Comparison of ENCODE assay signal across 8 cellular contexts in the genomic region with DNA sequence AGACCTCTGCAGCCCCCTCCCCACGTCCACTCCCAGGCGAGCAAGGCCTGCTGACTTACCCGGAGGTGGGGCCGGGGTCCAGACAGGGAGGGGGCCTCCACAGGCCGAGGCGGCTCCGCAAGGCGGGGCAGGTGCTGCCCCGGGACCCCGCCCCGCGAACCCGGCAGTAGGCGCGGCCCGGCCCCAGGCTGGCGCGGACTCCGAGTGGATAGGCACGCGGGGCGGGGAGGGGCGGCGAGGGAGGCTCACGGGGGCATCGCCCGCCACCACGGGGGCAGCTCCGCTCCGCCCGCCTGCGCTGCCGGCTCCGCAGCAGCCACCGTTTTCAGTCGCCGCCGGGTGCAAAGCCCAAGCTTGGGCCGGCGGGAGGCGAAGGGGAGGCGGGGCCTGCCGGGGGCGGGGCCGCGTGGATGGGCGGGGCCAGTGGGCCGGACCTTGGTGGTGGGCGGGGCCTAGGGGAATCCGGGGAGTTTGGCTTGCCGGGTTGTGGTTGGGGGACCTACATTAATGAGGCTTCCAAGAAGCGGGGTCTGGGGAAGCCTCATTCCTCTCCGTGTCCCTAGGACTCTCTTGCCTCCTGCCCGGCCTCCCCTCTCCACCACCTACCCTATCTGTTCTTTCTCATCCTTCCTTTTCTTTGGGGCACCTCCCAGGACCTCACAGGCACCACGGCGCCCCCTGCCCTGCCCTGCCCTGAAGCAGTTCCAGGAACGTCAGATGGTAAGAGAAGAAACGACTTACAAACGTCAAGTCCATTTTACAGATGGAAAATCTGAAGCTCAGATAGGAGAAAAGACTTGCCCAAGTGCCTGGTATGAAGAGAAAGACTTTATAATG. TPM values are rescaled to one million over a fixed set of nuclear protein-coding genes. Genes with fewer than 3 reads are reported as not detected.
DNase-seq lines count a peak whose midpoint lies in the region; ATAC-seq, FAIRE-seq and TF ChIP-seq lines count a peak whose summit lies in the region.

A gene (minus strand): TSS at position 348 of the 837 bp plus-strand sequence. CDS start 23,757 bp downstream, outside the sequence.

- CTCF ChIA-PET in H1 (lab: Charles Lee; ENCODE audit: partially characterized antibody) = interaction anchor here (1.3 to 37.5 kb wide), 4 partner anchors 9 to 35 kb away, joined by 4 to 684 read pairs (median 104); no protein-coding TSS in a partner anchor

- no peak within 1 kb of the TSS for H4K5ac ChIP-seq in H1 (ENCODE audit: insufficient read length, low read depth, low read length)

- peaks cover 10% of the 10 kb centered on the region; the same call in 1 of the 2 replicates for H3K23me2 ChIP-seq in H1 (ENCODE audit: low read depth, low read length)

- FAIRE-seq in H1 (lab: Jason Lieb, UNC) = no peak

- H3K27me3 ChIP-seq in H1 (replicated peaks in 1 of 4; ENCODE audit: control insufficient read depth in 3 of 4, extremely low read depth in 1 of 4, insufficient read depth in 3 of 4, low read length in 3 of 4) = no peaks in the 10 kb centered on the region; a peak in 1 of 7 replicates

- H3K18ac ChIP-seq in H1 (ENCODE audit: extremely low read depth, low read length) = peak within 1 kb of the TSS; percentile 78

- H2BK20ac ChIP-seq in H1 (ENCODE audit: low read length) = no peak within 1 kb of the TSS

- peak in 2 of 3 experiments; percentile 41 to 46; a peak in 3 of 4 replicates for TF ChIP-seq CTCF in H1 (IDR thresholded peaks at IDR 0.05; ENCODE audit: control extremely low read depth in 1 of 3, insufficient read depth in 1 of 3, low read depth in 1 of 3, low read length in 3 of 3)

- H2BK120ac ChIP-seq in H1 (replicated peaks; ENCODE audit: low read depth, low read length) = no peak within 1 kb of the TSS

- no peak within 1 kb of the TSS; the same call in none of the 2 replicates for H4K8ac ChIP-seq in H1 (ENCODE audit: extremely low read depth, insufficient read depth, low read length)

- ATAC-seq in GM19043 (IDR thresholded peaks at IDR 0.05; ENCODE audit: low read depth, unreplicated experiment) (peak; percentile 60), HG03432 (IDR thresholded peaks at IDR 0.05; ENCODE audit: unreplicated experiment) (peak; percentile 82)

- H4K91ac ChIP-seq in H1 (replicated peaks; ENCODE audit: insufficient read length, low read length) = no peak within 1 kb of the TSS

- no peak within 1 kb of the TSS; the same call in 1 of the 2 replicates for H2BK5ac ChIP-seq in H1 (ENCODE audit: low read depth, low read length)

- no peak within 1 kb of the TSS for H3K4ac ChIP-seq in H1 (replicated peaks; ENCODE audit: insufficient read length, low read depth, low read length)

- TF ChIP-seq POLR2A in H1 (IDR thresholded peaks at IDR 0.05; ENCODE audit: control extremely low read depth in 1 of 2, low read depth in 2 of 2, low read length in 2 of 2) = 0 out of 3 replicates have a peak, but pooled peaks of 1 of the 2 experiments have one; percentile 21

- DNase-seq in AG20443 (ENCODE audit: low spot score) (peak; percentile 97), NCI-H748 treated with DMSO at 0.1 percent for 48 hours (lab: John Stamatoyannopoulos, UW) (peak; percentile 100), H1 (ENCODE audit: low read depth in 1 of 2, low spot score in 2 of 2) (peak in 1 of 2 experiments; percentile 99), midbrain (lab: John Stamatoyannopoulos, UW) (peak; percentile 68)
- peak; percentile 61 to 65 for DNase-seq in activated CD8-positive, alpha-beta memory T cell treated with anti-CD3 and anti-CD28 coated beads for 4 hours (ENCODE audit: low read depth in 2 of 2)
- peak; percentile 76 to 84 for DNase-seq in stimulated activated CD8-positive, alpha-beta memory T cell treated with anti-CD3 and anti-CD28 coated beads, Interleukin-2, amount 100 ng/mL, for 48 hours (ENCODE audit: low read depth in 2 of 2)

- no peaks in the 10 kb centered on the region; a peak in 1 of 4 replicates for H3K79me2 ChIP-seq in H1 (ENCODE audit: control insufficient read depth in 1 of 2, insufficient read depth in 2 of 2, low read length in 2 of 2)

- H3K4me2 ChIP-seq in H1 (ENCODE audit: insufficient read depth in 1 of 2, low read depth in 2 of 2, low read length in 2 of 2) = peak within 1 kb of the TSS; percentile 72 to 89

- no peak within 1 kb of the TSS for H3K56ac ChIP-seq in H1 (replicated peaks; ENCODE audit: insufficient read length, low read depth, low read length)

- H2AFZ ChIP-seq in H1 (ENCODE audit: low read length) = peak within 1 kb of the TSS; percentile 53

- H3K9ac ChIP-seq in H1 (replicated peaks in 1 of 4; ENCODE audit: extremely low read depth in 1 of 4, low read depth in 3 of 4, low read length in 3 of 4) = peak within 1 kb of the TSS in 3 of 4 experiments; percentile 8 to 61 (median 32); a peak in 2 of 7 replicates

- peak within 1 kb of the TSS; percentile 58 to 87 (median 77) for H3K4me3 ChIP-seq in H1 (ENCODE audit: extremely low read depth in 1 of 4, insufficient read depth in 2 of 4, low read depth in 3 of 4, low read length in 4 of 4)

- no peaks in the 10 kb centered on the region for H3K36me3 ChIP-seq in H1 (ENCODE audit: control insufficient read depth in 2 of 4, insufficient read depth in 4 of 4, low read length in 3 of 4)

- H3K4me1 ChIP-seq in H1 (replicated peaks in 1 of 4; ENCODE audit: control insufficient read depth in 3 of 4, insufficient read depth in 4 of 4, low read length in 3 of 4) = peaks cover 0 to 28% (median 15%) of the 10 kb centered on the region in 4 experiments; a peak in 6 of 7 replicates

- no peaks in the 10 kb centered on the region for H3K9me3 ChIP-seq in H1 (ENCODE audit: insufficient read depth in 2 of 2, low read depth in 1 of 2, low read length in 1 of 2)

- POLR2A ChIA-PET in H1 (lab: Charles Lee; ENCODE audit: partially characterized antibody) = interaction anchor here (0.6 to 6.0 kb wide), 4 partner anchors 12 to 186 kb away, joined by 5 to 63 read pairs (median 27); a partner anchor contains a TSS

- 2% methylated on average over 25 of the region's 59 CpGs; no CpG with 5 or more reads in 1 of the 2 experiments for whole genome bisulfite sequencing in H1 (ENCODE audit: extremely low coverage in 1 of 2, insufficient coverage in 1 of 2, insufficient read length in 1 of 2, insufficient replicate concordance in 2 of 2, low coverage in 1 of 2, low lambda C conversion rate in 2 of 2, missing lambda C conversion rate in 1 of 2), 2 experiments

- H4K20me1 ChIP-seq in H1 (replicated peaks in 1 of 2; ENCODE audit: control insufficient read depth in 1 of 2, insufficient read depth in 2 of 2, low read length in 2 of 2) = peaks cover 0 to 5% of the 10 kb centered on the region in 2 experiments

- no peak for TF ChIP-seq EP300 in H1 (IDR thresholded peaks at IDR 0.05; ENCODE audit: borderline replicate concordance in 1 of 2, low read depth in 2 of 2, low read length in 2 of 2)

- no peak within 1 kb of the TSS for H2AK5ac ChIP-seq in H1 (ENCODE audit: low read depth, low read length)

- peak within 1 kb of the TSS; percentile 12; the same call in 1 of the 2 replicates for H2BK15ac ChIP-seq in H1 (ENCODE audit: low read length)

- TF ChIP-seq RAD21 in H1 (IDR thresholded peaks at IDR 0.05 in 1 of 2, conservative IDR thresholded peaks at IDR 0.05 in 1 of 2; ENCODE audit: low read depth in 2 of 2, low read length in 2 of 2) = no peak

- peak within 1 kb of the TSS; percentile 60; the same call in 1 of the 2 replicates for H2BK12ac ChIP-seq in H1 (ENCODE audit: low read depth, low read length)

- H3K27ac ChIP-seq in H1 (ENCODE audit: low read depth, low read length) = no peak within 1 kb of the TSS

- no peak within 1 kb of the TSS for H3K23ac ChIP-seq in H1 (ENCODE audit: insufficient read length)

- H3K14ac ChIP-seq in H1 (ENCODE audit: insufficient read length) = no peak within 1 kb of the TSS

- H3K79me1 ChIP-seq in H1 (ENCODE audit: low read depth, low read length) = peaks cover 9% of the 10 kb centered on the region; the same call in 1 of the 2 replicates

TF ChIP-seq in H1, 55 proteins besides CTCF, POLR2A, EP300 and RAD21 (continues in another document):
- 0 out of 2 replicates have a peak, but pooled peaks have one; percentile 20 for TF ChIP-seq POLR2AphosphoS5 (IDR thresholded peaks at IDR 0.05; ENCODE audit: low read depth, low read length)
- 0 out of 4 replicates have a peak, but pooled peaks of 1 of the 2 experiments have one; percentile 49 for TF ChIP-seq HDAC2 (IDR thresholded peaks at IDR 0.05; ENCODE audit: borderline replicate concordance in 1 of 2, low read depth in 2 of 2, low read length in 2 of 2)
- TF ChIP-seq RBBP5 (IDR thresholded peaks at IDR 0.05; ENCODE audit: borderline replicate concordance, low read depth, low read length) = peak; percentile 63; the same call in 1 of the 2 replicates
- no peak for TF ChIP-seq GABPA (IDR thresholded peaks at IDR 0.05; ENCODE audit: borderline replicate concordance, insufficient read depth, low read length)
- TF ChIP-seq YY1 (IDR thresholded peaks at IDR 0.05; ENCODE audit: low read depth, low read length) = no peak
- TF ChIP-seq, protein P1, sequence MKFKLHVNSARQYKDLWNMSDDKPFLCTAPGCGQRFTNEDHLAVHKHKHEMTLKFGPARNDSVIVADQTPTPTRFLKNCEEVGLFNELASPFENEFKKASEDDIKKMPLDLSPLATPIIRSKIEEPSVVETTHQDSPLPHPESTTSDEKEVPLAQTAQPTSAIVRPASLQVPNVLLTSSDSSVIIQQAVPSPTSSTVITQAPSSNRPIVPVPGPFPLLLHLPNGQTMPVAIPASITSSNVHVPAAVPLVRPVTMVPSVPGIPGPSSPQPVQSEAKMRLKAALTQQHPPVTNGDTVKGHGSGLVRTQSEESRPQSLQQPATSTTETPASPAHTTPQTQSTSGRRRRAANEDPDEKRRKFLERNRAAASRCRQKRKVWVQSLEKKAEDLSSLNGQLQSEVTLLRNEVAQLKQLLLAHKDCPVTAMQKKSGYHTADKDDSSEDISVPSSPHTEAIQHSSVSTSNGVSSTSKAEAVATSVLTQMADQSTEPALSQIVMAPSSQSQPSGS (IDR thresholded peaks at IDR 0.05; ENCODE audit: low read length) = no peak
- peak; percentile 38 for TF ChIP-seq KDM4A (IDR thresholded peaks at IDR 0.05; ENCODE audit: low read depth, low read length, severe bottlenecking)
- TF ChIP-seq, protein P2, sequence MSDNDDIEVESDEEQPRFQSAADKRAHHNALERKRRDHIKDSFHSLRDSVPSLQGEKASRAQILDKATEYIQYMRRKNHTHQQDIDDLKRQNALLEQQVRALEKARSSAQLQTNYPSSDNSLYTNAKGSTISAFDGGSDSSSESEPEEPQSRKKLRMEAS (IDR thresholded peaks at IDR 0.05) = no peak; the same call in 1 of the 2 replicates
- TF ChIP-seq PHF8 (conservative IDR thresholded peaks at IDR 0.05; ENCODE audit: low read depth, low read length) = peak; percentile 72; the same call in 1 of the 2 replicates

RNA-seq across cellular contexts. Expression of the gene that starts here (rescaled TPM):
- 20.6 and 21.0 TPM in 2 replicates for total RNA-seq in H1 (2021; fragmentation: NEBNext Ultra II Directional; extraction: Animal tissue kit (Norgen Biotek cat#: 25700))
- polyA plus RNA-seq in H1 (2011; rRNA removed) = 13.3 and 20.6 TPM in 2 replicates
- 16.6 TPM for polyA plus RNA-seq in H1 (2011; cell fraction: cytosol; rRNA removed)
- polyA plus RNA-seq in H1 (2011; cell fraction: nucleus; rRNA removed) = 43.0 TPM
- 12.5 to 18.2 TPM (median 14.1 TPM) in 4 replicates for polyA plus RNA-seq in H1 (2012, experiment 1 of 2)
- polyA plus RNA-seq in H1 (2012, experiment 2 of 2) = 12.9 TPM
- polyA plus RNA-seq in H1 (2013, experiment 1 of 2) = 7.6 TPM
- 7.2 TPM for polyA plus RNA-seq in H1 (2013, experiment 2 of 2)
- polyA minus RNA-seq in H1 (2011; rRNA and poly(A)+ RNA removed) = 29.3 and 29.9 TPM in 2 replicates
- polyA minus RNA-seq in H1 (2011; cell fraction: cytosol; rRNA and poly(A)+ RNA removed) = 12.0 TPM
- 11.7 TPM for polyA minus RNA-seq in H1 (2011; cell fraction: nucleus; rRNA and poly(A)+ RNA removed)
